In the genomic region with DNA sequence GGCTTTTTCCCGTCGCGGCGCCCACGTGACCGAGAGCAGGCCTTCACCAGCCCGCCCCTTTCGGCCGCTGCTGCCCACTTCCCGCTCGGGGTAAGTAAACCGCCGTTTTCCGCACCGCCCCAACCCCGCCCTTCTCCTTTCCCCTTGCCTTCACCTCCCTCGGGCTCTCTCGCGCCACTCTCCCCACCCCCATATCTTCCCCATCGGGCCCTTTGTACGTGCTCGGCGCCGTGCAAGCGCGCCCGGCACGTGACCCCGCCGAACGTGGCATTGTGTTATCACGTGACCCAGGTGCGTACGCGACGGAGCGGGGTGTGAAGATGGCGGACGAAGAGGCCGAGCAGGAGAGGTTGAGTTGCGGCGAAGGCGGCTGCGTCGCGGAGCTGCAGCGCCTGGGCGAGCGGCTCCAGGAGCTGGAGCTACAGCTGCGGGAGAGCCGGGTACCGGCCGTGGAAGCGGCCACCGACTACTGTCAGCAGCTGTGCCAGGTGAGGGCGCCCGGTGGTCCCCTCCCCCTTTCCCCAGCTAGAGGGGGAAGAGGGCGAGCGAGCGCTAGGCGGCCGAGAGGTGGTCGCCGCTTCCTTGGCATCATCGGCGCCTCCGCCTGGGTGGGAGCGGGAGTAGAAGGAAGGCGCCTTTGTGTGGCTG, we compare ENCODE assay signal across 8 cellular contexts. TPM values are rescaled to one million over a fixed set of nuclear protein-coding genes. Genes with fewer than 3 reads are reported as not detected.
DNase-seq lines count a peak whose midpoint lies in the region; ATAC-seq lines count a peak whose summit lies in the region.

A gene (plus strand): TSS at position 294 of the 648 bp plus-strand sequence. CDS start 27 bp downstream, at position 321.

- intact Hi-C loops in activated T-helper 1 cell treated with anti-CD3 and anti-CD28 coated beads, Interleukin-12 subunit alpha, Interleukin-12 subunit beta, Interleukin-2, Interleukin-4 antibody, amounts not matched to agents 30 ng/mL and 10 ng/mL and 1 ng/mL, durations not matched to agents 14 hours and 24 hours and 36 hours (cut with micrococcal nuclease): loop anchor here (1.0 to 2.0 kb wide), 10 partner anchors 27 to 1925 kb away; a partner anchor contains a TSS
- intact Hi-C loops in naive thymus-derived CD4-positive, alpha-beta T cell (cut with micrococcal nuclease): loop anchor here (1.0 to 10.0 kb wide), 21 partner anchors 13 to 1925 kb away; a partner anchor contains a TSS

- H3K79me2 ChIP-seq in Karpas-422 (ENCODE audit: low read length): peaks cover 50% of the 10 kb centered on the region

- peak; percentile 78 for ATAC-seq in GM21825 (IDR thresholded peaks at IDR 0.05; ENCODE audit: unreplicated experiment)
- ATAC-seq in naive thymus-derived CD4-positive, alpha-beta T cell: peak; percentile 85
- peak; percentile 85 to 89 for ATAC-seq in stimulated activated naive B cell treated with anti-CD40 and anti-IgM and Interleukin-4, amounts not matched to agents 10 μg/mL and 1 μg/mL and 100 μg/mL, for 72 hours (replicated peaks)

- no peaks in the 10 kb centered on the region for H3K27me3 Mint-ChIP-seq in activated T-helper 1 cell treated with anti-CD3 and anti-CD28 coated beads, Interleukin-12 subunit alpha, Interleukin-12 subunit beta, Interleukin-2, Interleukin-4 antibody, amounts not matched to agents 30 ng/mL and 10 ng/mL and 1 ng/mL, durations not matched to agents 14 hours and 24 hours and 36 hours (ENCODE audit: insufficient read depth)
- peaks cover 0 to 2% (median 0%) of the 10 kb centered on the region in 5 donors for H3K27me3 Mint-ChIP-seq in naive thymus-derived CD4-positive, alpha-beta T cell
- no peaks in the 10 kb centered on the region for H3K27me3 Mint-ChIP-seq in stimulated activated naive B cell treated with anti-CD40 and anti-IgM and Interleukin-4, amounts not matched to agents 10 μg/mL and 1 μg/mL and 100 μg/mL, for 72 hours

- peak within 1 kb of the TSS; percentile 95 for H3K4me3 ChIP-seq in Karpas-422 (ENCODE audit: low read length)
- H3K4me3 ChIP-seq in naive thymus-derived CD4-positive, alpha-beta T cell (ENCODE audit: low read length): peak within 1 kb of the TSS; percentile 93

- DNase-seq in DMS79 treated with DMSO at 0.1 percent for 48 hours (lab: John Stamatoyannopoulos, UW) (peak; percentile 97), Karpas-422 (peak; percentile 99), RPMI7951 (ENCODE audit: low read depth) (peak; percentile 97), fibroblast of gingiva (ENCODE audit: low read depth) (peak; percentile 97)
- DNase-seq in activated T-helper 1 cell treated with anti-CD3 and anti-CD28 coated beads, Interleukin-12 subunit alpha, Interleukin-12 subunit beta, Interleukin-2, Interleukin-4 antibody, amounts not matched to agents 30 ng/mL and 10 ng/mL and 1 ng/mL, durations not matched to agents 14 hours and 24 hours and 36 hours (ENCODE audit: low spot score): peak; percentile 97
- DNase-seq in naive thymus-derived CD4-positive, alpha-beta T cell: peak; percentile 82 to 97 (median 94)
- peak; percentile 98 for DNase-seq in stimulated activated naive B cell treated with anti-CD40 and anti-IgM and Interleukin-4, amounts not matched to agents 10 μg/mL and 1 μg/mL and 100 μg/mL, for 72 hours

- H3K9ac ChIP-seq in Karpas-422 (ENCODE audit: low read length): peak within 1 kb of the TSS; percentile 88

- POLR2A ChIA-PET in naive thymus-derived CD4-positive, alpha-beta T cell (lab: Charles Lee): interaction anchor here (0.9 to 2.1 kb wide), 6 partner anchors 12 to 1512 kb away, joined by 3 to 8 read pairs (median 4); a partner anchor contains a TSS

- H3K36me3 Mint-ChIP-seq in activated T-helper 1 cell treated with anti-CD3 and anti-CD28 coated beads, Interleukin-12 subunit alpha, Interleukin-12 subunit beta, Interleukin-2, Interleukin-4 antibody, amounts not matched to agents 30 ng/mL and 10 ng/mL and 1 ng/mL, durations not matched to agents 14 hours and 24 hours and 36 hours (ENCODE audit: low read depth): peaks cover 7% of the 10 kb centered on the region
- peaks cover 0 to 13% (median 0%) of the 10 kb centered on the region in 5 donors for H3K36me3 Mint-ChIP-seq in naive thymus-derived CD4-positive, alpha-beta T cell
- peaks cover 12 to 21% of the 10 kb centered on the region in 2 donors for H3K36me3 Mint-ChIP-seq in stimulated activated naive B cell treated with anti-CD40 and anti-IgM and Interleukin-4, amounts not matched to agents 10 μg/mL and 1 μg/mL and 100 μg/mL, for 72 hours

- peaks cover 52% of the 10 kb centered on the region for H3K4me1 Mint-ChIP-seq in activated T-helper 1 cell treated with anti-CD3 and anti-CD28 coated beads, Interleukin-12 subunit alpha, Interleukin-12 subunit beta, Interleukin-2, Interleukin-4 antibody, amounts not matched to agents 30 ng/mL and 10 ng/mL and 1 ng/mL, durations not matched to agents 14 hours and 24 hours and 36 hours (ENCODE audit: low read depth)
- peaks cover 36 to 71% (median 57%) of the 10 kb centered on the region in 7 donors for H3K4me1 Mint-ChIP-seq in naive thymus-derived CD4-positive, alpha-beta T cell
- peaks cover 18 to 46% of the 10 kb centered on the region in 2 donors for H3K4me1 Mint-ChIP-seq in stimulated activated naive B cell treated with anti-CD40 and anti-IgM and Interleukin-4, amounts not matched to agents 10 μg/mL and 1 μg/mL and 100 μg/mL, for 72 hours

- CTCF ChIA-PET in naive thymus-derived CD4-positive, alpha-beta T cell (lab: Charles Lee): no interaction called here

- peak within 1 kb of the TSS; percentile 98 for H3K27ac Mint-ChIP-seq in activated T-helper 1 cell treated with anti-CD3 and anti-CD28 coated beads, Interleukin-12 subunit alpha, Interleukin-12 subunit beta, Interleukin-2, Interleukin-4 antibody, amounts not matched to agents 30 ng/mL and 10 ng/mL and 1 ng/mL, durations not matched to agents 14 hours and 24 hours and 36 hours
- H3K27ac Mint-ChIP-seq in naive thymus-derived CD4-positive, alpha-beta T cell: peak within 1 kb of the TSS; percentile 88 to 99 (median 94)
- H3K27ac Mint-ChIP-seq in stimulated activated naive B cell treated with anti-CD40 and anti-IgM and Interleukin-4, amounts not matched to agents 10 μg/mL and 1 μg/mL and 100 μg/mL, for 72 hours: peak within 1 kb of the TSS; percentile 98

- peak within 1 kb of the TSS; percentile 69 for H2AFZ ChIP-seq in Karpas-422 (ENCODE audit: low read length)

- peaks cover 45% of the 10 kb centered on the region for H3K4me1 ChIP-seq in Karpas-422 (ENCODE audit: low read length)
- H3K4me1 ChIP-seq in naive thymus-derived CD4-positive, alpha-beta T cell (ENCODE audit: control insufficient read depth in 2 of 2, insufficient read depth in 2 of 2, low read length in 2 of 2): peaks cover 40 to 47% of the 10 kb centered on the region in 2 donors

- H3K9me3 ChIP-seq in Karpas-422 (ENCODE audit: low read length): no peaks in the 10 kb centered on the region
- no peaks in the 10 kb centered on the region for H3K9me3 ChIP-seq in naive thymus-derived CD4-positive, alpha-beta T cell (ENCODE audit: control insufficient read depth in 2 of 3, low read length in 3 of 3)

- peak within 1 kb of the TSS; percentile 93 for H3K4me3 Mint-ChIP-seq in activated T-helper 1 cell treated with anti-CD3 and anti-CD28 coated beads, Interleukin-12 subunit alpha, Interleukin-12 subunit beta, Interleukin-2, Interleukin-4 antibody, amounts not matched to agents 30 ng/mL and 10 ng/mL and 1 ng/mL, durations not matched to agents 14 hours and 24 hours and 36 hours
- peak within 1 kb of the TSS; percentile 81 to 99 (median 94) for H3K4me3 Mint-ChIP-seq in naive thymus-derived CD4-positive, alpha-beta T cell
- H3K4me3 Mint-ChIP-seq in stimulated activated naive B cell treated with anti-CD40 and anti-IgM and Interleukin-4, amounts not matched to agents 10 μg/mL and 1 μg/mL and 100 μg/mL, for 72 hours: peak within 1 kb of the TSS; percentile 85 to 86

- H3K4me2 ChIP-seq in Karpas-422 (ENCODE audit: low read depth, low read length, poor library complexity, severe bottlenecking): peak within 1 kb of the TSS; percentile 96

- H3K36me3 ChIP-seq in Karpas-422 (ENCODE audit: insufficient read depth, low read length): peaks cover 11% of the 10 kb centered on the region; the same call in 1 of the 2 replicates
- H3K36me3 ChIP-seq in naive thymus-derived CD4-positive, alpha-beta T cell (ENCODE audit: control insufficient read depth in 2 of 3, insufficient read depth in 3 of 3, low read length in 3 of 3): peaks cover 0 to 10% (median 0%) of the 10 kb centered on the region in 3 experiments

- H3K9me2 ChIP-seq in Karpas-422 (replicated peaks; ENCODE audit: insufficient read depth, low read length): no peaks in the 10 kb centered on the region

- H3K27ac ChIP-seq in Karpas-422 (ENCODE audit: low read length): peak within 1 kb of the TSS; percentile 58
- peak within 1 kb of the TSS; percentile 83 for H3K27ac ChIP-seq in naive thymus-derived CD4-positive, alpha-beta T cell (ENCODE audit: low read depth, low read length)

- H4K20me1 ChIP-seq in Karpas-422 (ENCODE audit: insufficient read depth, low read depth, low read length): peaks cover 28% of the 10 kb centered on the region

- H3K27me3 ChIP-seq in Karpas-422 (ENCODE audit: low read length): no peaks in the 10 kb centered on the region
- H3K27me3 ChIP-seq in naive thymus-derived CD4-positive, alpha-beta T cell (ENCODE audit: control insufficient read depth in 2 of 2, insufficient read depth in 2 of 2, low read length in 2 of 2): no peaks in the 10 kb centered on the region

- H3K9me3 Mint-ChIP-seq in activated T-helper 1 cell treated with anti-CD3 and anti-CD28 coated beads, Interleukin-12 subunit alpha, Interleukin-12 subunit beta, Interleukin-2, Interleukin-4 antibody, amounts not matched to agents 30 ng/mL and 10 ng/mL and 1 ng/mL, durations not matched to agents 14 hours and 24 hours and 36 hours: no peaks in the 10 kb centered on the region
- H3K9me3 Mint-ChIP-seq in naive thymus-derived CD4-positive, alpha-beta T cell: no peaks in the 10 kb centered on the region
- no peaks in the 10 kb centered on the region for H3K9me3 Mint-ChIP-seq in stimulated activated naive B cell treated with anti-CD40 and anti-IgM and Interleukin-4, amounts not matched to agents 10 μg/mL and 1 μg/mL and 100 μg/mL, for 72 hours

RNA-seq across cellular contexts. Expression of the gene that starts here (rescaled TPM):
- 61.8 and 62.8 TPM in 2 replicates for total RNA-seq in Karpas-422 (2014; rRNA removed; shearing (Covaris generic); ENCODE audit: low replicate concordance)
- total RNA-seq in RPMI7951 (2014; rRNA removed; shearing (Covaris generic)): 13.3 and 26.8 TPM in 2 replicates
- total RNA-seq in activated T-helper 1 cell treated with anti-CD3 and anti-CD28 coated beads, Interleukin-12 subunit alpha, Interleukin-12 subunit beta, Interleukin-2, Interleukin-4 antibody, amounts not matched to agents 30 ng/mL and 10 ng/mL and 1 ng/mL, durations not matched to agents 14 hours and 24 hours and 36 hours: 50.1 and 51.7 TPM in 2 replicates
- total RNA-seq in naive thymus-derived CD4-positive, alpha-beta T cell: 10 to 100 TPM; 62.4 to 87.5 (median 74.3) TPM
- polyA plus RNA-seq in naive thymus-derived CD4-positive, alpha-beta T cell: 10 to 100 TPM; 27.4 to 28.5 TPM

Comparison
In these comparisons a context has a peak if more than half of its experiments do, and no peak if none do; other contexts are left out.
1. Peak in every context shown above with its lines: DNase-seq, ATAC-seq, H3K4me3 ChIP-seq and H3K27ac ChIP-seq.